Comparison of ENCODE assay signal across 11 cellular contexts in the genomic region with DNA sequence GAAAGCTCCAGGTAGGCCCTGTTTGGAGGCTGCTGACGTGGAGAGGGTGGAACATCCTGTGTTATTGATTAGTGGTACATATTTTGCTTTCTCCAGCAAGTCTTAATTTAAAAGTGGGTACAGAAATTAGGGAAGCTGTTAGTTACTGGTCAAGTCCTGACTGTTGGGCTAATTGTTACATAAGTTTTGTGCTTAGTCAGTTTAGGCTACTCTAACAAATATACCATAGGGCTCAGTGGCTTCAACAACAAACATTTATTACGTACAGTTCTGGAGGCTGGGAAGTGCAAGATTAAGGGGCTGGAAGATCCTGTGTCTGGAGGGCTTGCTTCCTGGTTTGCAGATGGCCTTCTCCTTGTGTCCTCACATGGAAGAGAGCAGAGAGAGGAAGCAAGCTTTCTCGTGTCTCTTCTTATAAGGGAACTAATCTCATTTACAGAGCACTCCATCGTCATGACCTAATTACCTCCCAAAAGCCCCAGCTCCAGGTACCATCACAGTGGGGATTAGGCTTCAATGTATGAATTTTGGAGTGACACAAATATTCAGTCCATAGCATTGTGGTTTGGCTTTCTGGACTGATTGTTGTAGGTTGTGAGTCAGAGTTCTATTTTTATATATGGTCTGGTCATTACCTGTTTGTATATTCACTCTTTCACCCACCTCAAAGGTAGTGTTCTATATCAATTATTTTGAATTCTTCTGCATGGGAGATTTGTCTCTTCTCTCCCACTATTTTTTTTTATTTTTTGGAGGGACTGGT. TPM values are rescaled to one million over a fixed set of nuclear protein-coding genes. Genes with fewer than 3 reads are reported as not detected.
DNase-seq lines count a peak whose midpoint lies in the region; ATAC-seq and TF ChIP-seq lines count a peak whose summit lies in the region.
"Had no signal": no experiment of that assay in that cellular context is flagged by ENCODE, and none has a peak within 500 bp of the region (broad histone marks: within the 10 kb centered on the region; RNA-seq: fewer than 3 reads in every experiment).

No MANE protein-coding gene starts in this region.

- no peaks in the 10 kb centered on the region for H3F3A ChIP-seq in PC-3 (ENCODE audit: low read length, unreplicated experiment)

- no peaks in the 10 kb centered on the region for H3K9me3 Mint-ChIP-seq in activated CD4-positive, alpha-beta T cell treated with anti-CD3 and anti-CD28 coated beads, Interleukin-2, amount 10 ng/mL, durations not matched to agents 7 days and 5 days
- no peaks in the 10 kb centered on the region for H3K9me3 Mint-ChIP-seq in immature natural killer cell

- no peaks in the 10 kb centered on the region for H4K20me1 ChIP-seq in PC-3 (ENCODE audit: low read length)

- no peaks in the 10 kb centered on the region for H3K27me3 ChIP-seq in PC-3 (ENCODE audit: low read length)

- CTCF ChIA-PET in PC-3 (lab: Charles Lee) = no interaction called here
- CTCF ChIA-PET in activated CD4-positive, alpha-beta T cell treated with anti-CD3 and anti-CD28 coated beads, Interleukin-2, amount 10 ng/mL, durations not matched to agents 7 days and 5 days (lab: Charles Lee) = interaction anchor here (0.9 kb wide), 1 partner anchor 14 kb away, joined by 3 read pairs; no protein-coding TSS in a partner anchor

- intact Hi-C loops in PC-3 (cut with micrococcal nuclease) = no loop called here

- no peak overlapping the region for H3K4me3 ChIP-seq in PC-3 (ENCODE audit: low read length)

- DNase-seq in PC-3 (peak; percentile 26), immature natural killer cell (no peak), nucleus accumbens (lab: John Stamatoyannopoulos, UW) (no peak)
- no peak for DNase-seq in effector CD8-positive, alpha-beta T cell (lab: John Stamatoyannopoulos, UW)
- no peak for DNase-seq in activated CD4-positive, alpha-beta T cell treated with anti-CD3 and anti-CD28 coated beads, Interleukin-2, amount 10 ng/mL, durations not matched to agents 7 days and 5 days
- DNase-seq: activated CD4-positive, alpha-beta T cell treated with anti-CD3 and anti-CD28 coated beads, Interleukin-2, amount 50 U/mL, for 48 hours; amniotic stem cell; NCI-H1092 treated with DMSO at 0.1 percent for 48 hours had no signal

- POLR2A ChIA-PET in PC-3 (lab: Charles Lee; ENCODE audit: unreplicated experiment) = no interaction called here
- POLR2A ChIA-PET in activated CD4-positive, alpha-beta T cell treated with anti-CD3 and anti-CD28 coated beads, Interleukin-2, amount 10 ng/mL, durations not matched to agents 7 days and 5 days (lab: Charles Lee) = no interaction called here

- no peaks in the 10 kb centered on the region for H3K9me3 ChIP-seq in PC-3 (ENCODE audit: low read length)

- peaks cover 4% of the 10 kb centered on the region for H3K4me1 Mint-ChIP-seq in activated CD4-positive, alpha-beta T cell treated with anti-CD3 and anti-CD28 coated beads, Interleukin-2, amount 10 ng/mL, durations not matched to agents 7 days and 5 days
- peaks cover 0 to 5% of the 10 kb centered on the region in 2 donors for H3K4me1 Mint-ChIP-seq in immature natural killer cell

- peak; percentile 81 for ATAC-seq in GM18502 (IDR thresholded peaks at IDR 0.05; ENCODE audit: poor library complexity, unreplicated experiment)
- ATAC-seq in GM19463 (IDR thresholded peaks at IDR 0.05; ENCODE audit: unreplicated experiment) = peak; percentile 74
- ATAC-seq in HG03045 (IDR thresholded peaks at IDR 0.05; ENCODE audit: unreplicated experiment) = peak; percentile 66
- ATAC-seq in PC-3 = no peak

- no peak overlapping the region for H3K4me3 Mint-ChIP-seq in activated CD4-positive, alpha-beta T cell treated with anti-CD3 and anti-CD28 coated beads, Interleukin-2, amount 10 ng/mL, durations not matched to agents 7 days and 5 days
- H3K4me3 Mint-ChIP-seq in immature natural killer cell = no peak overlapping the region

- H2AFZ ChIP-seq in PC-3 (ENCODE audit: low read length) = no peak overlapping the region

- H3K27ac ChIP-seq in PC-3 (ENCODE audit: low read length) = no peak overlapping the region

- no peak for TF ChIP-seq CTCF in PC-3 (conservative IDR thresholded peaks at IDR 0.05; ENCODE audit: low read depth, low read length)

- no peaks in the 10 kb centered on the region for H3K36me3 Mint-ChIP-seq in activated CD4-positive, alpha-beta T cell treated with anti-CD3 and anti-CD28 coated beads, Interleukin-2, amount 10 ng/mL, durations not matched to agents 7 days and 5 days (ENCODE audit: low read depth)
- no peaks in the 10 kb centered on the region for H3K36me3 Mint-ChIP-seq in immature natural killer cell

- H3K9ac ChIP-seq in PC-3 (ENCODE audit: low read length) = no peak overlapping the region

- no TSS peak for BruUV-seq in PC-3 (replicated peaks; lab: Mats Ljungman, UMichigan)

- no peaks in the 10 kb centered on the region for H3K9me2 ChIP-seq in PC-3 (replicated peaks; ENCODE audit: low read length)

- H3K4me1 ChIP-seq in PC-3 (ENCODE audit: insufficient read depth, low read length) = peaks cover 11% of the 10 kb centered on the region

- no peaks in the 10 kb centered on the region for H3K36me3 ChIP-seq in PC-3 (ENCODE audit: low read depth, low read length)

- H3K27me3 Mint-ChIP-seq in activated CD4-positive, alpha-beta T cell treated with anti-CD3 and anti-CD28 coated beads, Interleukin-2, amount 10 ng/mL, durations not matched to agents 7 days and 5 days = no peaks in the 10 kb centered on the region
- H3K27me3 Mint-ChIP-seq in immature natural killer cell (ENCODE audit: low read depth in 3 of 3) = peaks cover 0 to 1% (median 0%) of the 10 kb centered on the region in 3 donors

- peaks cover 38% of the 10 kb centered on the region for H3K79me2 ChIP-seq in PC-3 (ENCODE audit: low read length)

- H3K4me2 ChIP-seq in PC-3 (ENCODE audit: low read length) = peak overlapping the region; percentile 11; the same call in 1 of the 2 replicates

- H3K27ac Mint-ChIP-seq in activated CD4-positive, alpha-beta T cell treated with anti-CD3 and anti-CD28 coated beads, Interleukin-2, amount 10 ng/mL, durations not matched to agents 7 days and 5 days = no peak overlapping the region
- peak overlapping the region in 2 of 6 donors; percentile 31 to 52 for H3K27ac Mint-ChIP-seq in immature natural killer cell

RNA-seq across cellular contexts. Expression of gene ST7, which starts 17.0 kb away (rescaled TPM):
- 13.1 and 19.7 TPM in 2 replicates for total RNA-seq in PC-3 (2014; rRNA removed)
- 1 to 10 TPM; 5.2 to 7.0 TPM for total RNA-seq in activated CD4-positive, alpha-beta T cell treated with anti-CD3 and anti-CD28 coated beads, Interleukin-2, amount 10 ng/mL, durations not matched to agents 7 days and 5 days
- 10 to 100 TPM; 11.3 to 14.7 (median 14.2) TPM for polyA plus RNA-seq in immature natural killer cell
